In the genomic region with DNA sequence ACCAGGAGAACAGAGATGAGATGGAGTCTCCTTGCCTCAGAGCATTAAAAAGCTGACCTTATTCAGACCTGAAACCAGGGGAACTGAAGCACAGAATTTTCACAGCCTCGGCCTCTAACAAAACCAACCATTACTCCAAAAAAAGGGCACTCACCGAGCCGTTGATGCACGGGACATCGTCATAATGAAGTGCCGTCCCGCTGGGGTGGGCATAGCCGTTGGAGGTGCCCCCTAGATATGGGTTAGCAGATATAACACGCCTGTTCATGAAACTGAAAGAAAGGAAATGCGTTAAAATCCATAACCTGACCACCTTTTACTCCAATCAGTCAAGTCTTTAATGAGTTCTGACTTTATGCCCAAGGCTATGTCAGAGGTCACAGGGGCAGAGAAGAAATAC, we compare ENCODE assay signal across 20 cellular contexts.
DNase-seq lines count a peak whose midpoint lies in the region; ATAC-seq, FAIRE-seq and TF ChIP-seq lines count a peak whose summit lies in the region.
"Had no signal": no experiment of that assay in that cellular context is flagged by ENCODE, and none has a peak within 500 bp of the region (broad histone marks: within the 10 kb centered on the region; RNA-seq: fewer than 3 reads in every experiment).

No MANE protein-coding gene starts in this region.

- H3K4me1 Mint-ChIP-seq in activated naive CD4-positive, alpha-beta T cell treated with anti-CD3 and anti-CD28 coated beads, Interleukin-2, amount 50 U/mL, for 24 hours: peaks cover 31% of the 10 kb centered on the region
- H3K4me1 Mint-ChIP-seq: GM23338 had no signal

- no peak for DNase-seq in activated naive CD4-positive, alpha-beta T cell treated with anti-CD3 and anti-CD28 coated beads, Interleukin-2, amount 50 U/mL, for 72 hours (ENCODE audit: low spot score in 2 of 2)
- DNase-seq in endothelial cell of umbilical vein (ENCODE audit: low read depth, low spot score): no peak
- DNase-seq in sigmoid colon: peak; percentile 33
- no peak for DNase-seq in HTR-8/SVneo (ENCODE audit: insufficient read length, low spot score)
- no peak for DNase-seq in RKO (ENCODE audit: low spot score)
- DNase-seq in GM12891 (ENCODE audit: insufficient read length, low spot score): no peak
- DNase-seq: CD8-positive, alpha-beta T cell; COR-L47; DMS153; DMS79 treated with DMSO at 0.1 percent for 48 hours; EL; H7 had no signal

- H3K36me3 Mint-ChIP-seq in activated naive CD4-positive, alpha-beta T cell treated with anti-CD3 and anti-CD28 coated beads, Interleukin-2, amount 50 U/mL, for 24 hours: peaks cover 2% of the 10 kb centered on the region
- peaks cover 0 to 2% of the 10 kb centered on the region in 2 donors for H3K36me3 Mint-ChIP-seq in activated naive CD4-positive, alpha-beta T cell treated with anti-CD3 and anti-CD28 coated beads, Interleukin-2, amount 50 U/mL, for 72 hours
- H3K36me3 Mint-ChIP-seq: IgD-negative memory B cell had no signal

- no peaks in the 10 kb centered on the region for H3K27me3 ChIP-seq in OCI-LY1 (ENCODE audit: insufficient read depth, low read length)
- H3K27me3 ChIP-seq in endothelial cell of umbilical vein (ENCODE audit: control insufficient read depth in 2 of 2, insufficient read depth in 2 of 2, low read length in 2 of 2): no peaks in the 10 kb centered on the region
- H3K27me3 ChIP-seq in sigmoid colon: no peaks in the 10 kb centered on the region

- FAIRE-seq in endothelial cell of umbilical vein (lab: Jason Lieb, UNC): no peak
- no peak for FAIRE-seq in HTR-8/SVneo (lab: Jason Lieb, UNC)
- no peak for FAIRE-seq in GM12891 (lab: Jason Lieb, UNC)
- FAIRE-seq: A549, D721Med, G401.6 had no signal

- no peaks in the 10 kb centered on the region for H3K27me3 Mint-ChIP-seq in activated naive CD4-positive, alpha-beta T cell treated with anti-CD3 and anti-CD28 coated beads, Interleukin-2, amount 50 U/mL, for 24 hours

- TF ChIP-seq POLR2A in endothelial cell of umbilical vein (IDR thresholded peaks at IDR 0.05; ENCODE audit: low read depth, low read length): no peak
- no peak for TF ChIP-seq POLR2A in sigmoid colon (IDR thresholded peaks at IDR 0.05)
- no peak for TF ChIP-seq POLR2A in GM12891 (IDR thresholded peaks at IDR 0.05; ENCODE audit: low read depth, low read length)

- no peaks in the 10 kb centered on the region for H3K9me3 ChIP-seq in OCI-LY1 (ENCODE audit: low read length)
- H3K9me3 ChIP-seq in endothelial cell of umbilical vein (replicated peaks; ENCODE audit: control insufficient read depth, insufficient read depth, low read length): no peaks in the 10 kb centered on the region
- no peaks in the 10 kb centered on the region for H3K9me3 ChIP-seq in sigmoid colon
- H3K9me3 ChIP-seq: A549 had no signal

- H3K79me2 ChIP-seq in OCI-LY1 (ENCODE audit: insufficient read depth, low read length) (no peaks in the 10 kb centered on the region), endothelial cell of umbilical vein (ENCODE audit: control insufficient read depth, insufficient read depth, low read length) (peaks cover 70% of the 10 kb centered on the region)

- H3K9me1 ChIP-seq in endothelial cell of umbilical vein (replicated peaks; ENCODE audit: control insufficient read depth, extremely low read depth, insufficient read depth, low read length): no peaks in the 10 kb centered on the region

- H3K9ac ChIP-seq in OCI-LY1 (ENCODE audit: low read length): peak overlapping the region; percentile 41; the same call in 1 of the 2 replicates
- peak overlapping the region; percentile 79 for H3K9ac ChIP-seq in endothelial cell of umbilical vein (replicated peaks; ENCODE audit: extremely low read depth, insufficient read depth, low read length)

- no TSS peak for BruUV-seq in endothelial cell of umbilical vein (replicated peaks; lab: Mats Ljungman, UMichigan)

- H3K27ac ChIP-seq in OCI-LY1 (ENCODE audit: low read depth, low read length, poor library complexity, severe bottlenecking) (peak overlapping the region; percentile 83), endothelial cell of umbilical vein (ENCODE audit: insufficient read depth, low read depth, low read length) (peak overlapping the region; percentile 93), sigmoid colon (no peak overlapping the region)
- H3K27ac ChIP-seq: A549 had no signal

- peak overlapping the region; percentile 42 for H3K4me3 ChIP-seq in OCI-LY1 (ENCODE audit: low read depth, low read length, poor library complexity, severe bottlenecking)
- H3K4me3 ChIP-seq in endothelial cell of umbilical vein (replicated peaks in 1 of 3; ENCODE audit: insufficient read depth in 1 of 3, low read depth in 1 of 3, low read length in 3 of 3): no peak overlapping the region
- H3K4me3 ChIP-seq in sigmoid colon: no peak overlapping the region
- H3K4me3 ChIP-seq: A549, GM23338 had no signal

- H3K27ac Mint-ChIP-seq in activated naive CD4-positive, alpha-beta T cell treated with anti-CD3 and anti-CD28 coated beads, Interleukin-2, amount 50 U/mL, for 24 hours: peak overlapping the region; percentile 14
- peak overlapping the region in 1 of 2 donors; percentile 46 for H3K27ac Mint-ChIP-seq in activated naive CD4-positive, alpha-beta T cell treated with anti-CD3 and anti-CD28 coated beads, Interleukin-2, amount 50 U/mL, for 72 hours
- H3K27ac Mint-ChIP-seq: CD14-positive monocyte; CD8-positive, alpha-beta T cell; GM23338; IgD-negative memory B cell had no signal

- TF ChIP-seq CTCF in OCI-LY1 (IDR thresholded peaks at IDR 0.05; ENCODE audit: low read length): no peak
- no peak for TF ChIP-seq CTCF in endothelial cell of umbilical vein (IDR thresholded peaks at IDR 0.05; ENCODE audit: extremely low read depth in 1 of 2, insufficient read depth in 1 of 2, low read depth in 1 of 2, low read length in 2 of 2)
- TF ChIP-seq CTCF in sigmoid colon (IDR thresholded peaks at IDR 0.05): no peak

- no peak for TF ChIP-seq EP300 in sigmoid colon (IDR thresholded peaks at IDR 0.05)

- no peaks in the 10 kb centered on the region for H3K9me3 Mint-ChIP-seq in activated naive CD4-positive, alpha-beta T cell treated with anti-CD3 and anti-CD28 coated beads, Interleukin-2, amount 50 U/mL, for 24 hours
- H3K9me3 Mint-ChIP-seq in activated naive CD4-positive, alpha-beta T cell treated with anti-CD3 and anti-CD28 coated beads, Interleukin-2, amount 50 U/mL, for 72 hours: no peaks in the 10 kb centered on the region
- H3K9me3 Mint-ChIP-seq: CD8-positive, alpha-beta T cell; GM23338 had no signal

- 92 to 94% methylated on average over 10 of the region's 10 CpGs for WGBS in sigmoid colon, 2 donors

- POLR2A ChIA-PET in endothelial cell of umbilical vein (lab: Charles Lee): no interaction called here

- CTCF ChIA-PET in endothelial cell of umbilical vein (lab: Charles Lee): interaction anchor here (0.7 to 3.0 kb wide), 4 partner anchors 8 to 24 kb away, joined by 3 to 15 read pairs (median 8); no protein-coding TSS in a partner anchor

- H3K4me3 Mint-ChIP-seq in activated naive CD4-positive, alpha-beta T cell treated with anti-CD3 and anti-CD28 coated beads, Interleukin-2, amount 50 U/mL, for 24 hours: no peak overlapping the region
- H3K4me3 Mint-ChIP-seq: CD14-positive monocyte; CD8-positive, alpha-beta T cell; GM23338 had no signal

- H3K4me2 ChIP-seq in OCI-LY1 (ENCODE audit: low read length) (peak overlapping the region; percentile 54), endothelial cell of umbilical vein (ENCODE audit: insufficient read depth, low read length) (no peak overlapping the region)
- H3K4me2 ChIP-seq: A549, GM23338 had no signal

- dilution Hi-C loops in endothelial cell of umbilical vein (cut with MboI; ENCODE audit: extremely low pct_ligation_motif_present, low sequenced_read_pairs): no loop called here

- intact Hi-C loops in endothelial cell of umbilical vein (cut with micrococcal nuclease) (no loop called here), sigmoid colon (cut with DNase I) (no loop called here)

- no peaks in the 10 kb centered on the region for H3K36me3 ChIP-seq in OCI-LY1 (ENCODE audit: insufficient read depth, low read length)
- H3K36me3 ChIP-seq in endothelial cell of umbilical vein (ENCODE audit: control insufficient read depth in 2 of 2, extremely low read depth in 1 of 2, insufficient read depth in 2 of 2, low read length in 2 of 2): peaks cover 15 to 42% of the 10 kb centered on the region in 2 experiments
- H3K36me3 ChIP-seq in sigmoid colon: peaks cover 0 to 31% (median 0%) of the 10 kb centered on the region in 4 donors

- H3K9me2 ChIP-seq in OCI-LY1 (ENCODE audit: low read depth, low read length): no peaks in the 10 kb centered on the region

- H3F3A ChIP-seq in OCI-LY1 (ENCODE audit: insufficient read depth, low read length): no peaks in the 10 kb centered on the region

- no peak for ATAC-seq in activated naive CD4-positive, alpha-beta T cell treated with anti-CD3 and anti-CD28 coated beads, Interleukin-2, amount 50 U/mL, for 72 hours
- ATAC-seq: A549; CD8-positive, alpha-beta T cell; GM23338 had no signal

- no peak overlapping the region for H2AFZ ChIP-seq in OCI-LY1 (ENCODE audit: low read length)
- no peak overlapping the region for H2AFZ ChIP-seq in endothelial cell of umbilical vein (ENCODE audit: low read depth, low read length)
- H2AFZ ChIP-seq: GM23338 had no signal

- H4K20me1 ChIP-seq in OCI-LY1 (ENCODE audit: insufficient read depth, low read length): no peaks in the 10 kb centered on the region
- no peaks in the 10 kb centered on the region for H4K20me1 ChIP-seq in endothelial cell of umbilical vein (replicated peaks; ENCODE audit: control insufficient read depth, extremely low read depth, insufficient read depth, low read length)

- H3K4me1 ChIP-seq in OCI-LY1 (ENCODE audit: insufficient read depth, low read length, severe bottlenecking) (peaks cover 73% of the 10 kb centered on the region), endothelial cell of umbilical vein (ENCODE audit: control insufficient read depth, extremely low read depth, insufficient read depth, low read length) (peaks cover 53% of the 10 kb centered on the region), sigmoid colon (peaks cover 0 to 54% (median 49%) of the 10 kb centered on the region in 4 donors)
- H3K4me1 ChIP-seq: A549 had no signal

TF ChIP-seq in endothelial cell of umbilical vein, 7 proteins besides CTCF, POLR2A, EP300 and RAD21 (continues in another document):
- TF ChIP-seq JUN (IDR thresholded peaks at IDR 0.05; ENCODE audit: borderline replicate concordance, insufficient read depth, insufficient read length, low read depth): no peak
- TF ChIP-seq EZH2 (IDR thresholded peaks at IDR 0.05; ENCODE audit: borderline replicate concordance, low read depth, low read length, severe bottlenecking): no peak

TF ChIP-seq in GM12891, 5 proteins besides CTCF, POLR2A, EP300 and RAD21:
- no peak for TF ChIP-seq POU2F2 (IDR thresholded peaks at IDR 0.05; ENCODE audit: low read depth, low read length)
- TF ChIP-seq PAX5 (IDR thresholded peaks at IDR 0.05; ENCODE audit: insufficient read depth, low read length, severe bottlenecking): no peak
- TF ChIP-seq TAF1 (IDR thresholded peaks at IDR 0.05; ENCODE audit: low read depth, low read length): no peak
- no peak for TF ChIP-seq POLR2AphosphoS5 (IDR thresholded peaks at IDR 0.05; ENCODE audit: low read depth, low read length)
- TF ChIP-seq SPI1 (IDR thresholded peaks at IDR 0.05; ENCODE audit: low read depth, low read length): no peak
TF ChIP-seq in GM12891: peak in this region for 0.

Comparison
In these comparisons a context has a peak if more than half of its experiments do, and no peak if none do; other contexts are left out.
1. H3K27ac ChIP-seq: peak in OCI-LY1 (single experiment) and endothelial cell of umbilical vein (single experiment); none in sigmoid colon (0 of 4).